Comparison of ENCODE assay signal across 13 cellular contexts in genomic region chr4:105236202-105236916, GRCh38.
DNase-seq lines count a peak whose midpoint lies in the region; ATAC-seq, FAIRE-seq and TF ChIP-seq lines count a peak whose summit lies in the region.
"Had no signal": no experiment of that assay in that cellular context is flagged by ENCODE, and none has a peak within 500 bp of the region (broad histone marks: within the 10 kb centered on the region; RNA-seq: fewer than 3 reads in every experiment).

No MANE protein-coding gene starts in this region.

- peak; percentile 90 for ATAC-seq in GM18508 (IDR thresholded peaks at IDR 0.05; ENCODE audit: insufficient read depth, unreplicated experiment)
- ATAC-seq in GM19463 (IDR thresholded peaks at IDR 0.05; ENCODE audit: unreplicated experiment): peak; percentile 82
- ATAC-seq in HG03039 (IDR thresholded peaks at IDR 0.05; ENCODE audit: unreplicated experiment): peak; percentile 73
- no peak for ATAC-seq in activated T-helper 17 cell treated with anti-CD3 and anti-CD28 coated beads, Interleukin-2, amount 50 U/mL, for 72 hours (replicated peaks)
- ATAC-seq in Right ventricle myocardium inferior: no peak
- ATAC-seq: HCT116 had no signal

- no peaks in the 10 kb centered on the region for H3K27me3 ChIP-seq in ovary

- H3K4me3 Mint-ChIP-seq in activated T-helper 17 cell treated with anti-CD3 and anti-CD28 coated beads, Interleukin-2, amount 50 U/mL, for 72 hours: no peak overlapping the region
- H3K4me3 Mint-ChIP-seq: neural crest cell had no signal

- no peak overlapping the region for H3K9ac ChIP-seq in kidney (ENCODE audit: low read length in 2 of 2)

- intact Hi-C loops in kidney (cut with DNase I): no loop called here
- intact Hi-C loops in ovary (cut with DNase I): no loop called here
- intact Hi-C loops in Right ventricle myocardium inferior (cut with DNase I): loop anchor here (5.0 kb wide), 1 partner anchor 39 kb away; no protein-coding TSS in a partner anchor

- no peak for TF ChIP-seq EP300 in ovary (IDR thresholded peaks at IDR 0.05)

- peak overlapping the region; percentile 46 for H3K27ac Mint-ChIP-seq in activated T-helper 17 cell treated with anti-CD3 and anti-CD28 coated beads, Interleukin-2, amount 50 U/mL, for 72 hours

- H3K4me3 ChIP-seq in kidney (ENCODE audit: low read length in 2 of 2): no peak overlapping the region
- no peak overlapping the region for H3K4me3 ChIP-seq in ovary

- no peak for TF ChIP-seq POLR2A in ovary (IDR thresholded peaks at IDR 0.05)

- H3K36me3 ChIP-seq in kidney (ENCODE audit: control insufficient read depth in 1 of 2, insufficient read depth in 2 of 2, low read length in 2 of 2): peaks cover 8 to 12% of the 10 kb centered on the region in 2 donors
- no peaks in the 10 kb centered on the region for H3K36me3 ChIP-seq in ovary

- DNase-seq in kidney (no peak), NCI-H2081 (lab: John Stamatoyannopoulos, UW) (no peak), ovary (no peak), Right ventricle myocardium inferior (ENCODE audit: missing footprints) (no peak)
- DNase-seq: NCI-H1694 treated with DMSO at 0.1 percent for 48 hours, SIG-M5 had no signal

- TF ChIP-seq CTCF in kidney (IDR thresholded peaks at IDR 0.05; ENCODE audit: borderline replicate concordance, extremely low read depth, insufficient read depth) (no peak), ovary (IDR thresholded peaks at IDR 0.05) (no peak)

- no peaks in the 10 kb centered on the region for H3K4me1 ChIP-seq in kidney (ENCODE audit: control insufficient read depth in 1 of 2, insufficient read depth in 1 of 2, low read depth in 1 of 2, low read length in 2 of 2)
- peaks cover 2% of the 10 kb centered on the region for H3K4me1 ChIP-seq in ovary (ENCODE audit: insufficient read depth)

- 93 to 99% (median 95%) methylated on average over 4 of the region's 4 CpGs for WGBS in ovary, 3 donors

- H3K36me3 Mint-ChIP-seq in activated T-helper 17 cell treated with anti-CD3 and anti-CD28 coated beads, Interleukin-2, amount 50 U/mL, for 72 hours (ENCODE audit: low read depth): peaks cover 95% of the 10 kb centered on the region

- H3K9me3 ChIP-seq in kidney (ENCODE audit: control insufficient read depth in 1 of 2, low read length in 2 of 2) (no peaks in the 10 kb centered on the region), ovary (no peaks in the 10 kb centered on the region)

- no peak for FAIRE-seq in kidney (lab: Jason Lieb, UNC)
- FAIRE-seq: D721Med had no signal

- no peaks in the 10 kb centered on the region for H3K9me3 Mint-ChIP-seq in activated T-helper 17 cell treated with anti-CD3 and anti-CD28 coated beads, Interleukin-2, amount 50 U/mL, for 72 hours
- H3K9me3 Mint-ChIP-seq: neural crest cell had no signal

- H3K4me1 Mint-ChIP-seq in activated T-helper 17 cell treated with anti-CD3 and anti-CD28 coated beads, Interleukin-2, amount 50 U/mL, for 72 hours: peaks cover 26% of the 10 kb centered on the region
- H3K4me1 Mint-ChIP-seq: neural crest cell had no signal

- no peak overlapping the region for H3K27ac ChIP-seq in kidney (ENCODE audit: low read depth in 2 of 2, low read length in 2 of 2)
- H3K27ac ChIP-seq in ovary: no peak overlapping the region

- H3K27me3 Mint-ChIP-seq in activated T-helper 17 cell treated with anti-CD3 and anti-CD28 coated beads, Interleukin-2, amount 50 U/mL, for 72 hours: no peaks in the 10 kb centered on the region

Comparison
In these comparisons a context has a peak if more than half of its experiments do, and no peak if none do; other contexts are left out.
1. ATAC-seq: peak in GM18508 (single experiment), GM19463 (single experiment) and HG03039 (single experiment); none in activated T-helper 17 cell treated with anti-CD3 and anti-CD28 coated beads, Interleukin-2, amount 50 U/mL, for 72 hours (single experiment) and Right ventricle myocardium inferior (single experiment).